1 cellular context compared by ENCODE assay signal in genomic region chr21:41877901-41878830, GRCh38.
TF ChIP-seq lines count a peak whose summit lies in the region.

No MANE protein-coding gene starts in this region.

TF ChIP-seq in HepG2, 621 proteins besides CTCF, POLR2A, EP300 and RAD21 (continued from another document and continues in another):
- TF ChIP-seq, protein P1, sequence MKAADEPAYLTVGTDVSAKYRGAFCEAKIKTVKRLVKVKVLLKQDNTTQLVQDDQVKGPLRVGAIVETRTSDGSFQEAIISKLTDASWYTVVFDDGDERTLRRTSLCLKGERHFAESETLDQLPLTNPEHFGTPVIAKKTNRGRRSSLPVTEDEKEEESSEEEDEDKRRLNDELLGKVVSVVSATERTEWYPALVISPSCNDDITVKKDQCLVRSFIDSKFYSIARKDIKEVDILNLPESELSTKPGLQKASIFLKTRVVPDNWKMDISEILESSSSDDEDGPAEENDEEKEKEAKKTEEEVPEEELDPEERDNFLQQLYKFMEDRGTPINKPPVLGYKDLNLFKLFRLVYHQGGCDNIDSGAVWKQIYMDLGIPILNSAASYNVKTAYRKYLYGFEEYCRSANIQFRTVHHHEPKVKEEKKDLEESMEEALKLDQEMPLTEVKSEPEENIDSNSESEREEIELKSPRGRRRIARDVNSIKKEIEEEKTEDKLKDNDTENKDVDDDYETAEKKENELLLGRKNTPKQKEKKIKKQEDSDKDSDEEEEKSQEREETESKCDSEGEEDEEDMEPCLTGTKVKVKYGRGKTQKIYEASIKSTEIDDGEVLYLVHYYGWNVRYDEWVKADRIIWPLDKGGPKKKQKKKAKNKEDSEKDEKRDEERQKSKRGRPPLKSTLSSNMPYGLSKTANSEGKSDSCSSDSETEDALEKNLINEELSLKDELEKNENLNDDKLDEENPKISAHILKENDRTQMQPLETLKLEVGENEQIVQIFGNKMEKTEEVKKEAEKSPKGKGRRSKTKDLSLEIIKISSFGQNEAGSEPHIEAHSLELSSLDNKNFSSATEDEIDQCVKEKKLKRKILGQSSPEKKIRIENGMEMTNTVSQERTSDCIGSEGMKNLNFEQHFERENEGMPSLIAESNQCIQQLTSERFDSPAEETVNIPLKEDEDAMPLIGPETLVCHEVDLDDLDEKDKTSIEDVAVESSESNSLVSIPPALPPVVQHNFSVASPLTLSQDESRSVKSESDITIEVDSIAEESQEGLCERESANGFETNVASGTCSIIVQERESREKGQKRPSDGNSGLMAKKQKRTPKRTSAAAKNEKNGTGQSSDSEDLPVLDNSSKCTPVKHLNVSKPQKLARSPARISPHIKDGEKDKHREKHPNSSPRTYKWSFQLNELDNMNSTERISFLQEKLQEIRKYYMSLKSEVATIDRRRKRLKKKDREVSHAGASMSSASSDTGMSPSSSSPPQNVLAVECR (CRISPR knock-in tag; IDR thresholded peaks at IDR 0.05; ENCODE audit: borderline replicate concordance): peak; percentile 30; the same call in 1 of the 2 replicates
- TF ChIP-seq, protein P2, sequence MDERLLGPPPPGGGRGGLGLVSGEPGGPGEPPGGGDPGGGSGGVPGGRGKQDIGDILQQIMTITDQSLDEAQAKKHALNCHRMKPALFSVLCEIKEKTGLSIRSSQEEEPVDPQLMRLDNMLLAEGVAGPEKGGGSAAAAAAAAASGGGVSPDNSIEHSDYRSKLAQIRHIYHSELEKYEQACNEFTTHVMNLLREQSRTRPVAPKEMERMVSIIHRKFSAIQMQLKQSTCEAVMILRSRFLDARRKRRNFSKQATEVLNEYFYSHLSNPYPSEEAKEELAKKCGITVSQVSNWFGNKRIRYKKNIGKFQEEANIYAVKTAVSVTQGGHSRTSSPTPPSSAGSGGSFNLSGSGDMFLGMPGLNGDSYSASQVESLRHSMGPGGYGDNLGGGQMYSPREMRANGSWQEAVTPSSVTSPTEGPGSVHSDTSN (CRISPR knock-in tag; IDR thresholded peaks at IDR 0.05): no peak
- TF ChIP-seq, protein P3, sequence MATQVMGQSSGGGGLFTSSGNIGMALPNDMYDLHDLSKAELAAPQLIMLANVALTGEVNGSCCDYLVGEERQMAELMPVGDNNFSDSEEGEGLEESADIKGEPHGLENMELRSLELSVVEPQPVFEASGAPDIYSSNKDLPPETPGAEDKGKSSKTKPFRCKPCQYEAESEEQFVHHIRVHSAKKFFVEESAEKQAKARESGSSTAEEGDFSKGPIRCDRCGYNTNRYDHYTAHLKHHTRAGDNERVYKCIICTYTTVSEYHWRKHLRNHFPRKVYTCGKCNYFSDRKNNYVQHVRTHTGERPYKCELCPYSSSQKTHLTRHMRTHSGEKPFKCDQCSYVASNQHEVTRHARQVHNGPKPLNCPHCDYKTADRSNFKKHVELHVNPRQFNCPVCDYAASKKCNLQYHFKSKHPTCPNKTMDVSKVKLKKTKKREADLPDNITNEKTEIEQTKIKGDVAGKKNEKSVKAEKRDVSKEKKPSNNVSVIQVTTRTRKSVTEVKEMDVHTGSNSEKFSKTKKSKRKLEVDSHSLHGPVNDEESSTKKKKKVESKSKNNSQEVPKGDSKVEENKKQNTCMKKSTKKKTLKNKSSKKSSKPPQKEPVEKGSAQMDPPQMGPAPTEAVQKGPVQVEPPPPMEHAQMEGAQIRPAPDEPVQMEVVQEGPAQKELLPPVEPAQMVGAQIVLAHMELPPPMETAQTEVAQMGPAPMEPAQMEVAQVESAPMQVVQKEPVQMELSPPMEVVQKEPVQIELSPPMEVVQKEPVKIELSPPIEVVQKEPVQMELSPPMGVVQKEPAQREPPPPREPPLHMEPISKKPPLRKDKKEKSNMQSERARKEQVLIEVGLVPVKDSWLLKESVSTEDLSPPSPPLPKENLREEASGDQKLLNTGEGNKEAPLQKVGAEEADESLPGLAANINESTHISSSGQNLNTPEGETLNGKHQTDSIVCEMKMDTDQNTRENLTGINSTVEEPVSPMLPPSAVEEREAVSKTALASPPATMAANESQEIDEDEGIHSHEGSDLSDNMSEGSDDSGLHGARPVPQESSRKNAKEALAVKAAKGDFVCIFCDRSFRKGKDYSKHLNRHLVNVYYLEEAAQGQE (IDR thresholded peaks at IDR 0.05; ENCODE audit: borderline replicate concordance in 1 of 2, low read depth in 1 of 2, low read length in 2 of 2): no peak
- TF ChIP-seq CREB1 (IDR thresholded peaks at IDR 0.05) (no peak), CREB1 (CRISPR knock-in tag; IDR thresholded peaks at IDR 0.05) (no peak), JARID2 (CRISPR knock-in tag; IDR thresholded peaks at IDR 0.05; ENCODE audit: insufficient replicate concordance) (no peak), FOXM1 (CRISPR knock-in tag; IDR thresholded peaks at IDR 0.05) (no peak), ZNF713 (CRISPR knock-in tag; IDR thresholded peaks at IDR 0.05) (no peak), IRF2 (CRISPR knock-in tag; IDR thresholded peaks at IDR 0.05) (no peak), MIER3 (CRISPR knock-in tag; IDR thresholded peaks at IDR 0.05; ENCODE audit: borderline replicate concordance) (no peak), GZF1 (CRISPR knock-in tag; IDR thresholded peaks at IDR 0.05) (no peak), ZNF563 (CRISPR knock-in tag; IDR thresholded peaks at IDR 0.05) (no peak), ZNF589 (CRISPR knock-in tag; conservative IDR thresholded peaks at IDR 0.05) (no peak), SOX13 (IDR thresholded peaks at IDR 0.05) (no peak), SOX13 (CRISPR knock-in tag; conservative IDR thresholded peaks at IDR 0.05 in 1 of 2, IDR thresholded peaks at IDR 0.05 in 1 of 2) (no peak), ISL2 (CRISPR knock-in tag; IDR thresholded peaks at IDR 0.05) (no peak), ZNF766 (CRISPR knock-in tag; IDR thresholded peaks at IDR 0.05; ENCODE audit: borderline replicate concordance) (no peak), ZNF44 (CRISPR knock-in tag; IDR thresholded peaks at IDR 0.05) (no peak), AHR (CRISPR knock-in tag; IDR thresholded peaks at IDR 0.05) (no peak), TMF1 (CRISPR knock-in tag; IDR thresholded peaks at IDR 0.05; ENCODE audit: low read depth) (no peak), NBN (conservative IDR thresholded peaks at IDR 0.05) (no peak), MTA3 (CRISPR knock-in tag; IDR thresholded peaks at IDR 0.05) (no peak), ZNF7 (CRISPR knock-in tag; IDR thresholded peaks at IDR 0.05) (peak; percentile 74), ZFP41 (CRISPR knock-in tag; IDR thresholded peaks at IDR 0.05; ENCODE audit: borderline replicate concordance) (no peak), ZNF839 (CRISPR knock-in tag; IDR thresholded peaks at IDR 0.05; ENCODE audit: borderline replicate concordance) (no peak), ZNF441 (CRISPR knock-in tag; IDR thresholded peaks at IDR 0.05; ENCODE audit: borderline replicate concordance) (0 out of 2 replicates have a peak, but pooled peaks have one; percentile 27), FOXO1 (CRISPR knock-in tag; IDR thresholded peaks at IDR 0.05) (0 out of 2 replicates have a peak, but pooled peaks have one; percentile 29), U2AF1 (optimal IDR thresholded peaks at IDR 0.05; ENCODE audit: low read depth, low read length) (no peak), ZFP36L2 (CRISPR knock-in tag; IDR thresholded peaks at IDR 0.05) (no peak)
- TF ChIP-seq, protein P4, sequence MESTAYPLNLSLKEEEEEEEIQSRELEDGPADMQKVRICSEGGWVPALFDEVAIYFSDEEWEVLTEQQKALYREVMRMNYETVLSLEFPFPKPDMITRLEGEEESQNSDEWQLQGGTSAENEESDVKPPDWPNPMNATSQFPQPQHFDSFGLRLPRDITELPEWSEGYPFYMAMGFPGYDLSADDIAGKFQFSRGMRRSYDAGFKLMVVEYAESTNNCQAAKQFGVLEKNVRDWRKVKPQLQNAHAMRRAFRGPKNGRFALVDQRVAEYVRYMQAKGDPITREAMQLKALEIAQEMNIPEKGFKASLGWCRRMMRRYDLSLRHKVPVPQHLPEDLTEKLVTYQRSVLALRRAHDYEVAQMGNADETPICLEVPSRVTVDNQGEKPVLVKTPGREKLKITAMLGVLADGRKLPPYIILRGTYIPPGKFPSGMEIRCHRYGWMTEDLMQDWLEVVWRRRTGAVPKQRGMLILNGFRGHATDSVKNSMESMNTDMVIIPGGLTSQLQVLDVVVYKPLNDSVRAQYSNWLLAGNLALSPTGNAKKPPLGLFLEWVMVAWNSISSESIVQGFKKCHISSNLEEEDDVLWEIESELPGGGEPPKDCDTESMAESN (CRISPR knock-in tag; conservative IDR thresholded peaks at IDR 0.05): no peak
- TF ChIP-seq, protein P5, sequence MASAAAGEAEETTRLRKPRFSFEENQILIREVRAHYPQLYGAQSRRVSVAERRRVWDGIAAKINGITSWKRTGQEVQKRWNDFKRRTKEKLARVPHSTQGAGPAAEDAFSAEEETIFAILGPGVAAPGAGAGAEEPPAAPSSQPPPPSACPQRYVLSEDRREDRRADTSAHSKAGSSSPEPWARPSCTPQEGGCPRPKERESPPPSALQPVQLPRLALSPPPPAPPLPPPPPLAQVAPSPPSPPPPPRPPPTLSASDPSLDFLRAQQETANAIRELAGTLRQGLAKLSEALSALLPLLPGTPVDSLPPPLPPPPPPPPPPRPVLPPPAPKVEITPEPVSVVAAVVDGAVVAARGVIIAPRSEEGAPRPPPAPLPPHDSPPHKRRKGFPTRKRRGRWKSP (CRISPR knock-in tag; IDR thresholded peaks at IDR 0.05): no peak
- TF ChIP-seq, protein P6, sequence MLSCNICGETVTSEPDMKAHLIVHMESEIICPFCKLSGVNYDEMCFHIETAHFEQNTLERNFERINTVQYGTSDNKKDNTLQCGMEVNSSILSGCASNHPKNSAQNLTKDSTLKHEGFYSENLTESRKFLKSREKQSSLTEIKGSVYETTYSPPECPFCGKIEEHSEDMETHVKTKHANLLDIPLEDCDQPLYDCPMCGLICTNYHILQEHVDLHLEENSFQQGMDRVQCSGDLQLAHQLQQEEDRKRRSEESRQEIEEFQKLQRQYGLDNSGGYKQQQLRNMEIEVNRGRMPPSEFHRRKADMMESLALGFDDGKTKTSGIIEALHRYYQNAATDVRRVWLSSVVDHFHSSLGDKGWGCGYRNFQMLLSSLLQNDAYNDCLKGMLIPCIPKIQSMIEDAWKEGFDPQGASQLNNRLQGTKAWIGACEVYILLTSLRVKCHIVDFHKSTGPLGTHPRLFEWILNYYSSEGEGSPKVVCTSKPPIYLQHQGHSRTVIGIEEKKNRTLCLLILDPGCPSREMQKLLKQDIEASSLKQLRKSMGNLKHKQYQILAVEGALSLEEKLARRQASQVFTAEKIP (CRISPR knock-in tag; IDR thresholded peaks at IDR 0.05; ENCODE audit: borderline replicate concordance): no peak
- TF ChIP-seq, protein P7, sequence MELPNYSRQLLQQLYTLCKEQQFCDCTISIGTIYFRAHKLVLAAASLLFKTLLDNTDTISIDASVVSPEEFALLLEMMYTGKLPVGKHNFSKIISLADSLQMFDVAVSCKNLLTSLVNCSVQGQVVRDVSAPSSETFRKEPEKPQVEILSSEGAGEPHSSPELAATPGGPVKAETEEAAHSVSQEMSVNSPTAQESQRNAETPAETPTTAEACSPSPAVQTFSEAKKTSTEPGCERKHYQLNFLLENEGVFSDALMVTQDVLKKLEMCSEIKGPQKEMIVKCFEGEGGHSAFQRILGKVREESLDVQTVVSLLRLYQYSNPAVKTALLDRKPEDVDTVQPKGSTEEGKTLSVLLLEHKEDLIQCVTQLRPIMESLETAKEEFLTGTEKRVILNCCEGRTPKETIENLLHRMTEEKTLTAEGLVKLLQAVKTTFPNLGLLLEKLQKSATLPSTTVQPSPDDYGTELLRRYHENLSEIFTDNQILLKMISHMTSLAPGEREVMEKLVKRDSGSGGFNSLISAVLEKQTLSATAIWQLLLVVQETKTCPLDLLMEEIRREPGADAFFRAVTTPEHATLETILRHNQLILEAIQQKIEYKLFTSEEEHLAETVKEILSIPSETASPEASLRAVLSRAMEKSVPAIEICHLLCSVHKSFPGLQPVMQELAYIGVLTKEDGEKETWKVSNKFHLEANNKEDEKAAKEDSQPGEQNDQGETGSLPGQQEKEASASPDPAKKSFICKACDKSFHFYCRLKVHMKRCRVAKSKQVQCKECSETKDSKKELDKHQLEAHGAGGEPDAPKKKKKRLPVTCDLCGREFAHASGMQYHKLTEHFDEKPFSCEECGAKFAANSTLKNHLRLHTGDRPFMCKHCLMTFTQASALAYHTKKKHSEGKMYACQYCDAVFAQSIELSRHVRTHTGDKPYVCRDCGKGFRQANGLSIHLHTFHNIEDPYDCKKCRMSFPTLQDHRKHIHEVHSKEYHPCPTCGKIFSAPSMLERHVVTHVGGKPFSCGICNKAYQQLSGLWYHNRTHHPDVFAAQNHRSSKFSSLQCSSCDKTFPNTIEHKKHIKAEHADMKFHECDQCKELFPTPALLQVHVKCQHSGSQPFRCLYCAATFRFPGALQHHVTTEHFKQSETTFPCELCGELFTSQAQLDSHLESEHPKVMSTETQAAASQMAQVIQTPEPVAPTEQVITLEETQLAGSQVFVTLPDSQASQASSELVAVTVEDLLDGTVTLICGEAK (IDR thresholded peaks at IDR 0.05): no peak
- TF ChIP-seq, protein P7 (CRISPR knock-in tag; IDR thresholded peaks at IDR 0.05): no peak
